Comparison of ENCODE assay signal across 8 cellular contexts in the genomic region with DNA sequence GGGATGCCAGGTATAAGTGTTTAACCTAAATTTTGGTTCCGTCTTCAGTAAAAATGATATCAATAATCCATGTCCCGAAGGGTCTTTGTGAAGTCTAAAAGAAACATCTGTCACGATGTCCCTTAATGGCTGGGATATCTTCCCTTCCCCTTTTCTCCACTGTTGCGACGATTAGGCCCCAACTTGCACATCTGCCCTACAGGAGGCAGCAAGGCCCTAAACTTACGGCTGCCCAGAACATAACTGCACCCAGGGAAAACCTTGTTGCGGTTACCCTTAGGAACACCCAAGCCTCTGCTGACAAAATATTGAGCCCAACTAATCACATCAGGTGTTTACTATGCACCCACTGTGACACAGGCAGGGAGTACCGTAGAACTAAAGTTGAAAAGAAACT. TPM values are rescaled to one million over a fixed set of nuclear protein-coding genes. Genes with fewer than 3 reads are reported as not detected.
A peak's percentile ranks its signal among the peaks of the same experiment; 100 is the strongest.
DNase-seq lines count a peak whose midpoint lies in the region; ATAC-seq, FAIRE-seq and TF ChIP-seq lines count a peak whose summit lies in the region.

No MANE protein-coding gene starts in this region.

- CTCF ChIA-PET in A673 (lab: Charles Lee) = no interaction called here
- CTCF ChIA-PET in activated CD4-positive, alpha-beta memory T cell treated with anti-CD3 and anti-CD28 coated beads, Interleukin-2, amount 10 ng/mL, durations not matched to agents 7 days and 5 days (lab: Charles Lee) = no interaction called here

- H4K91ac ChIP-seq in trophoblast cell (ENCODE audit: low read depth, low read length) = peak overlapping the region; percentile 98

- H3K27me3 ChIP-seq in A673 (replicated peaks; ENCODE audit: insufficient read depth, low read depth, low read length, poor library complexity) = no peaks in the 10 kb centered on the region
- peaks cover 3% of the 10 kb centered on the region for H3K27me3 ChIP-seq in fibroblast of lung (ENCODE audit: control insufficient read depth, insufficient read depth, low read length)
- no peaks in the 10 kb centered on the region for H3K27me3 ChIP-seq in trophoblast cell (ENCODE audit: insufficient read depth, low read length)

- H3K14ac ChIP-seq in trophoblast cell (ENCODE audit: low read length) = no peak overlapping the region

- H3K9me3 Mint-ChIP-seq in activated CD4-positive, alpha-beta memory T cell treated with anti-CD3 and anti-CD28 coated beads, Interleukin-2, amount 10 ng/mL, durations not matched to agents 7 days and 5 days = no peaks in the 10 kb centered on the region

- no peak overlapping the region for H2BK120ac ChIP-seq in trophoblast cell (ENCODE audit: insufficient read depth, low read length, poor library complexity)

- H3K36me3 Mint-ChIP-seq in activated CD4-positive, alpha-beta memory T cell treated with anti-CD3 and anti-CD28 coated beads, Interleukin-2, amount 10 ng/mL, durations not matched to agents 7 days and 5 days (ENCODE audit: low read depth) = peaks cover 13% of the 10 kb centered on the region

- H4K20me1 ChIP-seq in fibroblast of lung (ENCODE audit: control insufficient read depth, extremely low read depth, insufficient read depth, low read length) = no peaks in the 10 kb centered on the region

- DNase-seq in A673 (ENCODE audit: low spot score) (no peak), NCI-H2227 (lab: John Stamatoyannopoulos, UW; ENCODE audit: unreplicated experiment) (peak; percentile 79), fibroblast of lung (ENCODE audit: low read depth in 2 of 2) (peak in 1 of 2 donors; percentile 34), trophoblast cell (peak in 1 of 2 donors; percentile 26), RCC 7860 (ENCODE audit: low spot score) (no peak)
- peak; percentile 42 for DNase-seq in activated CD4-positive, alpha-beta memory T cell treated with anti-CD3 and anti-CD28 coated beads, Interleukin-2, amount 10 ng/mL, durations not matched to agents 7 days and 5 days

- H2BK12ac ChIP-seq in trophoblast cell (ENCODE audit: low read length) = no peak overlapping the region

- H3K9ac ChIP-seq in fibroblast of lung (ENCODE audit: insufficient read depth, low read length) = no peak overlapping the region
- no peak overlapping the region for H3K9ac ChIP-seq in trophoblast cell (ENCODE audit: low read length)

- H3K4ac ChIP-seq in trophoblast cell (ENCODE audit: low read depth, low read length) = no peak overlapping the region

- peak overlapping the region; percentile 75 for H3K4me2 ChIP-seq in fibroblast of lung (ENCODE audit: extremely low read depth, insufficient read depth, low read length)
- peak overlapping the region; percentile 93 for H3K4me2 ChIP-seq in trophoblast cell (ENCODE audit: low read length)

- no peak for FAIRE-seq in RCC 7860 (lab: Jason Lieb, UNC)

- peak overlapping the region; percentile 86 for H3K27ac Mint-ChIP-seq in activated CD4-positive, alpha-beta memory T cell treated with anti-CD3 and anti-CD28 coated beads, Interleukin-2, amount 10 ng/mL, durations not matched to agents 7 days and 5 days

- no CpG with 5 or more reads among the region's 8 CpGs for WGBS in trophoblast cell (ENCODE audit: extremely low coverage, insufficient coverage, insufficient read length)

- H3K4me1 ChIP-seq in A673 (ENCODE audit: insufficient read depth, low read length, poor library complexity, severe bottlenecking) (peaks cover 8% of the 10 kb centered on the region), fibroblast of lung (ENCODE audit: control insufficient read depth, extremely low read depth, insufficient read depth, low read length) (no peaks in the 10 kb centered on the region), trophoblast cell (ENCODE audit: control insufficient read depth in 1 of 2, insufficient read depth in 2 of 2, low read length in 2 of 2) (peaks cover 0 to 4% of the 10 kb centered on the region in 2 experiments)

- H3K79me1 ChIP-seq in trophoblast cell (ENCODE audit: low read length) = peaks cover 13% of the 10 kb centered on the region

- TF ChIP-seq CTCF in A673 (conservative IDR thresholded peaks at IDR 0.05; ENCODE audit: low read depth, low read length) (no peak), GM12874 (IDR thresholded peaks at IDR 0.05; ENCODE audit: insufficient read depth, low read depth, low read length) (0 out of 2 replicates have a peak, but pooled peaks have one; percentile 16), fibroblast of lung (conservative IDR thresholded peaks at IDR 0.05 in 1 of 2, IDR thresholded peaks at IDR 0.05 in 1 of 2; ENCODE audit: low read depth in 1 of 2, low read length in 2 of 2) (peak in 1 of 2 donors; percentile 14)

- H3K27ac ChIP-seq in A673 (ENCODE audit: low read depth, low read length, poor library complexity, severe bottlenecking) = peak overlapping the region; percentile 95
- H3K27ac ChIP-seq in fibroblast of lung (ENCODE audit: insufficient read depth, low read length) = no peak overlapping the region
- peak overlapping the region; percentile 3 for H3K27ac ChIP-seq in trophoblast cell (ENCODE audit: low read depth, low read length)

- H3K4me3 Mint-ChIP-seq in activated CD4-positive, alpha-beta memory T cell treated with anti-CD3 and anti-CD28 coated beads, Interleukin-2, amount 10 ng/mL, durations not matched to agents 7 days and 5 days = peak overlapping the region; percentile 76

- peaks cover 41% of the 10 kb centered on the region for H3K4me1 Mint-ChIP-seq in activated CD4-positive, alpha-beta memory T cell treated with anti-CD3 and anti-CD28 coated beads, Interleukin-2, amount 10 ng/mL, durations not matched to agents 7 days and 5 days

- no TSS peak for BruUV-seq in A673 (replicated peaks; lab: Mats Ljungman, UMichigan)

- no peak overlapping the region for H3K18ac ChIP-seq in trophoblast cell (ENCODE audit: low read length)

- H4K8ac ChIP-seq in trophoblast cell (ENCODE audit: low read depth, low read length) = no peak overlapping the region

- H2AK5ac ChIP-seq in trophoblast cell (ENCODE audit: low read length) = no peak overlapping the region

- H3K79me2 ChIP-seq in fibroblast of lung (ENCODE audit: control insufficient read depth, insufficient read depth, low read length) (peaks cover 29% of the 10 kb centered on the region), trophoblast cell (ENCODE audit: control insufficient read depth, insufficient read depth, low read length, poor library complexity) (peaks cover 5% of the 10 kb centered on the region)

- H3K9me3 ChIP-seq in A673 (ENCODE audit: low read depth, low read length, poor library complexity, severe bottlenecking) (no peaks in the 10 kb centered on the region), fibroblast of lung (ENCODE audit: control insufficient read depth, insufficient read depth, low read depth, low read length) (no peaks in the 10 kb centered on the region), trophoblast cell (ENCODE audit: insufficient read depth, low read depth, low read length) (no peaks in the 10 kb centered on the region)

- H3K4me3 ChIP-seq in A673 (ENCODE audit: low read depth, low read length, poor library complexity, severe bottlenecking) = peak overlapping the region; percentile 96
- peak overlapping the region; percentile 62 to 85 (median 65) for H3K4me3 ChIP-seq in fibroblast of lung (replicated peaks in 1 of 4; ENCODE audit: control extremely low read depth in 1 of 4, insufficient read depth in 1 of 4, low read depth in 3 of 4, low read length in 4 of 4)
- H3K4me3 ChIP-seq in trophoblast cell (ENCODE audit: low read depth, low read length) = no peak overlapping the region

- intact Hi-C loops in A673 (cut with micrococcal nuclease; ENCODE audit: unreplicated experiment) = no loop called here

- ATAC-seq in GM18519 (IDR thresholded peaks at IDR 0.05; ENCODE audit: low FRiP score, unreplicated experiment) = no peak

- peaks cover 10% of the 10 kb centered on the region for H3K27me3 Mint-ChIP-seq in activated CD4-positive, alpha-beta memory T cell treated with anti-CD3 and anti-CD28 coated beads, Interleukin-2, amount 10 ng/mL, durations not matched to agents 7 days and 5 days

- POLR2A ChIA-PET in A673 (lab: Charles Lee; ENCODE audit: low non-redundant PET) = no interaction called here
- POLR2A ChIA-PET in activated CD4-positive, alpha-beta memory T cell treated with anti-CD3 and anti-CD28 coated beads, Interleukin-2, amount 10 ng/mL, durations not matched to agents 7 days and 5 days (lab: Charles Lee) = no interaction called here

- H2BK5ac ChIP-seq in trophoblast cell (ENCODE audit: low read depth, low read length, poor library complexity) = no peak overlapping the region

- H2AFZ ChIP-seq in fibroblast of lung (ENCODE audit: low read length) = peak overlapping the region; percentile 80
- H2AFZ ChIP-seq in trophoblast cell (ENCODE audit: insufficient read depth, low read length, poor library complexity) = no peak overlapping the region

- H3K36me3 ChIP-seq in A673 (ENCODE audit: insufficient read depth, low read length, poor library complexity, severe bottlenecking) (no peaks in the 10 kb centered on the region), fibroblast of lung (ENCODE audit: control insufficient read depth, insufficient read depth, low read length) (no peaks in the 10 kb centered on the region), trophoblast cell (ENCODE audit: control insufficient read depth in 1 of 2, insufficient read depth in 2 of 2, low read length in 2 of 2) (no peaks in the 10 kb centered on the region)

- H4K12ac ChIP-seq in trophoblast cell (ENCODE audit: low read depth, low read length) = no peak overlapping the region

- H3K23ac ChIP-seq in trophoblast cell (ENCODE audit: low read length) = no peak overlapping the region

RNA-seq across cellular contexts. Expression of gene SMAD2, which starts 1.2 kb away (rescaled TPM):
- 117 and 124 TPM in 2 replicates for total RNA-seq in A673 (2021)
- total RNA-seq in activated CD4-positive, alpha-beta memory T cell treated with anti-CD3 and anti-CD28 coated beads, Interleukin-2, amount 10 ng/mL, durations not matched to agents 7 days and 5 days = 100 to 1,000 TPM; 170 to 174 TPM
- total RNA-seq in fibroblast of lung = 31.3 and 76.0 TPM in 2 replicates
- 88.6 and 111 TPM in 2 replicates for polyA plus RNA-seq in fibroblast of lung
- polyA plus RNA-seq in fibroblast of lung (2012) = 61.0 and 75.8 TPM in 2 replicates
- 22.7 and 28.6 TPM in 2 replicates for polyA minus RNA-seq in fibroblast of lung (ENCODE audit: low replicate concordance)
- 67.3 and 70.4 TPM in 2 replicates for polyA plus RNA-seq in trophoblast cell (2013)

Comparison
In these comparisons a context has a peak if more than half of its experiments do, and no peak if none do; other contexts are left out.
1. DNase-seq: peak in NCI-H2227 (single experiment) and activated CD4-positive, alpha-beta memory T cell treated with anti-CD3 and anti-CD28 coated beads, Interleukin-2, amount 10 ng/mL, durations not matched to agents 7 days and 5 days (single experiment); none in A673 (single experiment) and RCC 7860 (single experiment).